ENCODE assay signal across 7 cellular contexts in the genomic region with DNA sequence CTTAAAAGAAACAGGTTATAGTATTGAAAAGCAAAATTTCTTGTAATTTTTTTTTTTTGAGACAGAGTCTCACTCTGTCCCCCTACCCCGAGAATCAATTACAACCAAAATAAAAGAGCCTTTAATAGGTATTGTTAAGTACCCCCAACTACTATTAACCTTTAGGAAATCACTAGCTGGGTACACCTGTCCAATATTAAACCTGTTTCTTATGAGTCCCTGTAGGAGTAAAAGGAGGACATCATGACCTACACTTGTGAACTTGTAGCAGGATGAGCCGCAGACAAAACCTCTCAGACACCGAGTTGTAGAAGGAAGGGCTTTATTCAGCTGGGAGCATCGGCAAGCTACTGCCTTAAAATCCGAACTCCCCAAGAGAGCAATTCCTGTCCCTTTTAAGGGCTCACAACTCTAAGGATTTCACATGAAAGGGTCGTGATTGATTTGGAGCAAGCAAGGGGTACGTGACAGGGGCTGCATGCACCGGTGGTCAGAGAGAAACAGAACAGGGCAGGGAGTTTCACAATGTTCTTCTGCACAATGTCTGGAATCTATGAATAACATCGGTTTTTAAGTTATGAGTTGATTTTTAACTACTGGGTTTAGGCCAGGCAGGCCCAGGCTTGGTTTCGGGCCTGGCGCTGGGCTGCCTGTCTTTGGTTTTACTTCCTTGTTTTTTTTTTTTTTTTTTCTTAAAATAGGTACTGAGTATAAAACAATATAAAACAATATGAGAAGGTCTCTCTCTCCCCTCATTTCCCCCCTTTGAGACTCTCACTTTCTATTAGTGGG.
DNase-seq lines count a peak whose midpoint lies in the region; ATAC-seq and TF ChIP-seq lines count a peak whose summit lies in the region.
"Not testable (repeated sequence)": the region's sequence is repeated elsewhere in the genome, so short reads cannot be mapped to it uniquely, and the experiment has no call there.

No MANE protein-coding gene starts in this region.

- not testable (repeated sequence) for H3K9ac ChIP-seq in OCI-LY1 (ENCODE audit: low read length)

- H2AFZ ChIP-seq in OCI-LY1 (ENCODE audit: low read length), result 0 out of 2 replicates have a peak overlapping the region, but pooled peaks have one; percentile 13

- not testable (repeated sequence) for H3K36me3 ChIP-seq in OCI-LY1 (ENCODE audit: insufficient read depth, low read length)

- H4K20me1 ChIP-seq in OCI-LY1 (ENCODE audit: insufficient read depth, low read length), result not testable (repeated sequence)

- H3K79me2 ChIP-seq in OCI-LY1 (ENCODE audit: insufficient read depth, low read length), result not testable (repeated sequence)

- H3K27me3 ChIP-seq in OCI-LY1 (ENCODE audit: insufficient read depth, low read length), result not testable (repeated sequence)

- H3F3A ChIP-seq in OCI-LY1 (ENCODE audit: insufficient read depth, low read length), result not testable (repeated sequence)

- H3K9me2 ChIP-seq in OCI-LY1 (ENCODE audit: low read depth, low read length), result not testable (repeated sequence)

- peak overlapping the region; percentile 91 for H3K4me3 ChIP-seq in GM12865 (ENCODE audit: low read depth, low read length)
- H3K4me3 ChIP-seq in OCI-LY1 (ENCODE audit: low read depth, low read length, poor library complexity, severe bottlenecking), result not testable (repeated sequence)

- ATAC-seq in GM18907 (IDR thresholded peaks at IDR 0.05; ENCODE audit: unreplicated experiment), result peak; percentile 48
- ATAC-seq in HG02759 (IDR thresholded peaks at IDR 0.05; ENCODE audit: unreplicated experiment), result peak; percentile 46
- ATAC-seq in HG03432 (IDR thresholded peaks at IDR 0.05; ENCODE audit: unreplicated experiment), result peak; percentile 66

- DNase-seq in GM12865 (ENCODE audit: low read depth), result peak; percentile 77
- peak; percentile 5 for DNase-seq in activated effector memory CD4-positive, alpha-beta T cell treated with anti-CD3 and anti-CD28 coated beads, Interleukin-2, amount 50 U/mL, for 16 hours
- peak; percentile 48 for DNase-seq in kidney tubule cell (ENCODE audit: low spot score)

- TF ChIP-seq CTCF in GM12865 (IDR thresholded peaks at IDR 0.05; ENCODE audit: insufficient read depth, low read depth, low read length, missing control alignments); OCI-LY1 (IDR thresholded peaks at IDR 0.05; ENCODE audit: low read length): not testable (repeated sequence)

- not testable (repeated sequence) for H3K9me3 ChIP-seq in OCI-LY1 (ENCODE audit: low read length)

- H3K4me1 ChIP-seq in OCI-LY1 (ENCODE audit: insufficient read depth, low read length, severe bottlenecking), result not testable (repeated sequence)

- H3K4me2 ChIP-seq in OCI-LY1 (ENCODE audit: low read length), result not testable (repeated sequence)

- not testable (repeated sequence) for H3K27ac ChIP-seq in OCI-LY1 (ENCODE audit: low read depth, low read length, poor library complexity, severe bottlenecking)

Comparison
In these comparisons a context has a peak if more than half of its experiments do, and no peak if none do; other contexts are left out.
1. DNase-seq: peak in every context shown above with its lines; median percentile 77 in GM12865; 48 in kidney tubule cell; 5 in activated effector memory CD4-positive, alpha-beta T cell treated with anti-CD3 and anti-CD28 coated beads, Interleukin-2, amount 50 U/mL, for 16 hours.